Comparison of ENCODE assay signal across 1 cellular context in the genomic region with DNA sequence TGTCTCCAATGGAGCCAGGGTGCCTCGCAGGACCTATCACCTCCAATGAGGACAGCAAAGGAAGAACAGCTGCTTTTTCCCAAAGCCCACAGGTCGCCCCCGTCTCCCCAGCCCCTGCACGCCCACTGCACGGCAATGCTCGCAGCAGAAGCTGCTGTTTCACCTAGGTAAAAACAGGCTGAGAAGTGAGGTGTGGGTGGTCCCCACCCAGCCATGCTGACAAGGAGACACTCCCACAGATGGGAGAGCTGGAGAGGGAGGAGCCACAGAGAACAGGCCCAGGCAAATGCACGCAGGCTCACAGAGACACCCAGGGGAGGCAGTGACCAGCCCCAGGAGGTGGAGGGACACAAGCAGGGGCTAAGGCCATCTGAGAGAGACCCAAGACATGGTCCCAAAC.
TF ChIP-seq lines count a peak whose summit lies in the region.

No MANE protein-coding gene starts in this region.

TF ChIP-seq in H1, 55 proteins besides CTCF, POLR2A, EP300 and RAD21:
- no peak for TF ChIP-seq TAF7 (optimal IDR thresholded peaks at IDR 0.05; ENCODE audit: borderline replicate concordance, low read depth, low read length)
- TF ChIP-seq, protein P1, sequence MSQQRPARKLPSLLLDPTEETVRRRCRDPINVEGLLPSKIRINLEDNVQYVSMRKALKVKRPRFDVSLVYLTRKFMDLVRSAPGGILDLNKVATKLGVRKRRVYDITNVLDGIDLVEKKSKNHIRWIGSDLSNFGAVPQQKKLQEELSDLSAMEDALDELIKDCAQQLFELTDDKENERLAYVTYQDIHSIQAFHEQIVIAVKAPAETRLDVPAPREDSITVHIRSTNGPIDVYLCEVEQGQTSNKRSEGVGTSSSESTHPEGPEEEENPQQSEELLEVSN (IDR thresholded peaks at IDR 0.05) = no peak
- no peak for TF ChIP-seq SUZ12 (IDR thresholded peaks at IDR 0.05; ENCODE audit: low read length)
- no peak for TF ChIP-seq SP2 (IDR thresholded peaks at IDR 0.05; ENCODE audit: low read length)
